In genomic region chr11:20097319-20098221, GRCh38 we compare ENCODE assay signal across 1 cellular context.
TF ChIP-seq lines count a peak whose summit lies in the region.

No MANE protein-coding gene starts in this region.

TF ChIP-seq in K562, 482 proteins besides CTCF, POLR2A, EP300 and RAD21 (continued from another document and continues in another):
- no peak for TF ChIP-seq SFPQ (IDR thresholded peaks at IDR 0.05; ENCODE audit: low read depth, low read length)
- no peak for TF ChIP-seq DNMT1 (IDR thresholded peaks at IDR 0.05)
- TF ChIP-seq DDX20 (tag; IDR thresholded peaks at IDR 0.05; ENCODE audit: low read depth), result no peak
- TF ChIP-seq MGA (IDR thresholded peaks at IDR 0.05), result no peak
- TF ChIP-seq YBX1 (IDR thresholded peaks at IDR 0.05), result no peak
- TF ChIP-seq ARID1B (IDR thresholded peaks at IDR 0.05), result peak; percentile 71
- TF ChIP-seq ZSCAN29 (IDR thresholded peaks at IDR 0.05), result no peak
- TF ChIP-seq ATF6 (CRISPR knock-in tag; IDR thresholded peaks at IDR 0.05), result no peak
- TF ChIP-seq HSF4 (CRISPR knock-in tag; IDR thresholded peaks at IDR 0.05; ENCODE audit: borderline replicate concordance), result no peak
- peak; percentile 67; the same call in 1 of the 2 replicates for TF ChIP-seq GTF2E2 (tag; IDR thresholded peaks at IDR 0.05)
- no peak for TF ChIP-seq GATAD2A (IDR thresholded peaks at IDR 0.05)
- TF ChIP-seq ZNF507 (tag; conservative IDR thresholded peaks at IDR 0.05), result no peak
- TF ChIP-seq ZNF830 (CRISPR knock-in tag; IDR thresholded peaks at IDR 0.05), result no peak
- peak in 1 of 2 experiments; percentile 27; a peak in 1 of 4 replicates for TF ChIP-seq KDM1A (IDR thresholded peaks at IDR 0.05)
- no peak for TF ChIP-seq HBP1 (CRISPR knock-in tag; IDR thresholded peaks at IDR 0.05)
- no peak for TF ChIP-seq BHLHE40 (IDR thresholded peaks at IDR 0.05; ENCODE audit: low read length)
- no peak for TF ChIP-seq KAT7 (CRISPR knock-in tag; IDR thresholded peaks at IDR 0.05; ENCODE audit: borderline replicate concordance)
- no peak for TF ChIP-seq SMARCA5 (IDR thresholded peaks at IDR 0.05)
- TF ChIP-seq ZNF589 (CRISPR knock-in tag; IDR thresholded peaks at IDR 0.05; ENCODE audit: low read depth), result no peak
- TF ChIP-seq TARDBP (IDR thresholded peaks at IDR 0.05), result no peak
- no peak for TF ChIP-seq ZBTB5 (IDR thresholded peaks at IDR 0.05)
- TF ChIP-seq ZNF551 (CRISPR knock-in tag; IDR thresholded peaks at IDR 0.05), result no peak
- TF ChIP-seq U2AF2 (optimal IDR thresholded peaks at IDR 0.05; ENCODE audit: low read depth, low read length), result no peak
- no peak for TF ChIP-seq CGGBP1 (CRISPR knock-in tag; IDR thresholded peaks at IDR 0.05)
- no peak for TF ChIP-seq L3MBTL2 (IDR thresholded peaks at IDR 0.05)
- peak; percentile 62 for TF ChIP-seq SMARCA4 (IDR thresholded peaks at IDR 0.05)
- TF ChIP-seq RAD51 (IDR thresholded peaks at IDR 0.05; ENCODE audit: borderline replicate concordance, low read depth), result no peak
- no peak for TF ChIP-seq POLR3A (IDR thresholded peaks at IDR 0.05; ENCODE audit: borderline replicate concordance, extremely low read depth, insufficient read depth, insufficient read length)
- TF ChIP-seq MYNN (IDR thresholded peaks at IDR 0.05), result no peak
- no peak for TF ChIP-seq MYNN (CRISPR knock-in tag; IDR thresholded peaks at IDR 0.05)
- TF ChIP-seq TAF9B (IDR thresholded peaks at IDR 0.05; ENCODE audit: partially characterized antibody), result no peak
- TF ChIP-seq MLLT1 (IDR thresholded peaks at IDR 0.05), result no peak
- no peak for TF ChIP-seq TAF1 (IDR thresholded peaks at IDR 0.05; ENCODE audit: control insufficient read depth, extremely low read depth, insufficient read depth, low read length, severe bottlenecking)
- TF ChIP-seq ELF2 (CRISPR knock-in tag; IDR thresholded peaks at IDR 0.05), result no peak
